ENCODE assay signal across 9 cellular contexts in the genomic region with DNA sequence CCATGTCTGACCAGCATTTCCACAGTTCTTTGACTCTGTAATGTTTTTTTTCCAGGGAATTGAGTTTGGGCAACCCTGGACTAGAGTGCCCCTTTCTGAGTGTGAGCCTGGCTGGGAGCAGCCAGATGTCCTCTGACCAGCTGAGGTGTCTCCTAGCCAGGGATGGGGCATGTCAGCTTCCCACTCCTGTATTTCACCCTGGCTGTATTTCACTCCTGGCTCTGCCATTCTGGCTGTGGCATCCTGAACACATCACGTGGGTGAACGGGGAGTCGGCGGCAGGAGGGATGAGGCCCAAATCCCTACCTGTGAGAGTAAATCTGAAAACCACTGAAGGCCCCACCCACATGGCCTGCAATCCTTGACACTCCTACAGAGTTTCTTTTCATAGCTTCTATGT. TPM values are rescaled to one million over a fixed set of nuclear protein-coding genes. Genes with fewer than 3 reads are reported as not detected.
DNase-seq lines count a peak whose midpoint lies in the region; ATAC-seq and TF ChIP-seq lines count a peak whose summit lies in the region.
"Had no signal": no experiment of that assay in that cellular context is flagged by ENCODE, and none has a peak within 500 bp of the region (broad histone marks: within the 10 kb centered on the region; RNA-seq: fewer than 3 reads in every experiment).

No MANE protein-coding gene starts in this region.

- peak overlapping the region in 8 of 10 donors; percentile 24 to 92 (median 65) for H3K27ac ChIP-seq in heart right ventricle
- peak overlapping the region; percentile 79 for H3K27ac ChIP-seq in vagina
- H3K27ac ChIP-seq: SK-N-MC had no signal

- no peak for ATAC-seq in heart right ventricle
- ATAC-seq in naive thymus-derived CD8-positive, alpha-beta T cell: no peak

- no peak for DNase-seq in heart right ventricle
- no peak for DNase-seq in cardiac septum (ENCODE audit: low spot score)
- DNase-seq in naive thymus-derived CD8-positive, alpha-beta T cell: no peak
- no peak for DNase-seq in vagina (ENCODE audit: extremely low spot score in 2 of 2)
- DNase-seq in DMS153 treated with DMSO at 0.1 percent for 48 hours (lab: John Stamatoyannopoulos, UW; ENCODE audit: unreplicated experiment): no peak
- DNase-seq in osteocyte (ENCODE audit: extremely low spot score, unreplicated experiment): no peak
- no peak for DNase-seq in globus pallidus (ENCODE audit: low spot score)

- H3K4me3 ChIP-seq in heart right ventricle (peak overlapping the region in 1 of 10 donors; percentile 5), vagina (no peak overlapping the region)

- no peak for TF ChIP-seq POLR2A in vagina (IDR thresholded peaks at IDR 0.05)

- H3K27me3 Mint-ChIP-seq in brain (no peaks in the 10 kb centered on the region), osteocyte (ENCODE audit: unreplicated experiment) (no peaks in the 10 kb centered on the region)
- H3K27me3 Mint-ChIP-seq in naive thymus-derived CD8-positive, alpha-beta T cell: no peaks in the 10 kb centered on the region

- H3K9me3 Mint-ChIP-seq in brain (no peaks in the 10 kb centered on the region), osteocyte (ENCODE audit: unreplicated experiment) (no peaks in the 10 kb centered on the region)
- no peaks in the 10 kb centered on the region for H3K9me3 Mint-ChIP-seq in naive thymus-derived CD8-positive, alpha-beta T cell

- H3K36me3 Mint-ChIP-seq in brain: peaks cover 11% of the 10 kb centered on the region
- peaks cover 0 to 3% (median 1%) of the 10 kb centered on the region in 3 donors for H3K36me3 Mint-ChIP-seq in naive thymus-derived CD8-positive, alpha-beta T cell
- no peaks in the 10 kb centered on the region for H3K36me3 Mint-ChIP-seq in osteocyte (ENCODE audit: unreplicated experiment)

- H3K27me3 ChIP-seq in heart right ventricle (no peaks in the 10 kb centered on the region), vagina (no peaks in the 10 kb centered on the region)

- H3K27ac Mint-ChIP-seq in brain (peak overlapping the region; percentile 4 to 95 (median 76)), osteocyte (ENCODE audit: unreplicated experiment) (no peak overlapping the region)
- H3K27ac Mint-ChIP-seq in naive thymus-derived CD8-positive, alpha-beta T cell: peak overlapping the region; percentile 98 to 100 (median 98)

- WGBS in heart right ventricle, 2 donors: 40 to 52% methylated on average over 4 of the region's 4 CpGs

- POLR2A ChIA-PET in naive thymus-derived CD8-positive, alpha-beta T cell (lab: Charles Lee): interaction anchor here (0.9 to 10.8 kb wide), 30 partner anchors 9 to 228 kb away, joined by 3 to 156 read pairs (median 8); a partner anchor contains a TSS

- TF ChIP-seq CTCF in heart right ventricle (IDR thresholded peaks at IDR 0.05) (no peak), brain (conservative IDR thresholded peaks at IDR 0.05) (no peak), vagina (IDR thresholded peaks at IDR 0.05) (no peak), osteocyte (IDR thresholded peaks at IDR 0.05) (no peak)

- no peaks in the 10 kb centered on the region for H3K9me3 ChIP-seq in heart right ventricle
- no peaks in the 10 kb centered on the region for H3K9me3 ChIP-seq in vagina

- intact Hi-C loops in heart right ventricle (cut with DNase I) (loop anchor here in 9 of 10 donors (1.0 to 10.0 kb wide), 15 partner anchors 50 to 223 kb away; a partner anchor contains a TSS), cardiac septum (cut with DNase I) (loop anchor here (2.0 to 5.0 kb wide), 4 partner anchors 78 to 223 kb away; a partner anchor contains a TSS), vagina (cut with DNase I) (loop anchor here (5.0 kb wide), 1 partner anchor 133 kb away; no protein-coding TSS in a partner anchor)

- H3K36me3 ChIP-seq in heart right ventricle (peaks cover 0 to 44% (median 9%) of the 10 kb centered on the region in 9 donors), vagina (peaks cover 0 to 13% of the 10 kb centered on the region in 2 donors)

- H3K4me3 Mint-ChIP-seq in brain (no peak overlapping the region), osteocyte (ENCODE audit: unreplicated experiment) (no peak overlapping the region)
- peak overlapping the region; percentile 66 to 91 (median 84) for H3K4me3 Mint-ChIP-seq in naive thymus-derived CD8-positive, alpha-beta T cell

- H3K4me1 ChIP-seq in heart right ventricle (peaks cover 11 to 83% (median 39%) of the 10 kb centered on the region in 9 donors), vagina (peaks cover 37% of the 10 kb centered on the region)

- peaks cover 34% of the 10 kb centered on the region for H3K4me1 Mint-ChIP-seq in brain
- peaks cover 56 to 99% (median 95%) of the 10 kb centered on the region in 4 donors for H3K4me1 Mint-ChIP-seq in naive thymus-derived CD8-positive, alpha-beta T cell
- peaks cover 31% of the 10 kb centered on the region for H3K4me1 Mint-ChIP-seq in osteocyte (ENCODE audit: unreplicated experiment)

RNA-seq across cellular contexts. Expression of a gene that starts 31.3 kb away (rescaled TPM):
- total RNA-seq in heart right ventricle (1 to 10 TPM; 2.6 to 4.5 (median 3.3) TPM), cardiac septum (3.0 TPM), vagina (1.5 TPM), osteocyte (8.3 and 10.3 TPM in 2 replicates)
- polyA plus RNA-seq in heart right ventricle (1 to 10 TPM; 1.5 to 5.8 TPM), brain (ENCODE audit: insufficient read depth, low read depth, low replicate concordance) (6.4 TPM)
- total RNA-seq in naive thymus-derived CD8-positive, alpha-beta T cell: 10 to 100 TPM; 27.7 to 35.0 TPM
- 1 to 10 TPM; 3.8 to 6.2 (median 5.6) TPM for polyA plus RNA-seq in naive thymus-derived CD8-positive, alpha-beta T cell

RNA-seq across cellular contexts. Expression of a gene that starts 34.0 kb away (rescaled TPM):
- 10 to 100 TPM; 33.5 to 46.3 (median 38.1) TPM for total RNA-seq in heart right ventricle
- 10 to 100 TPM; 36.1 to 57.1 TPM for polyA plus RNA-seq in heart right ventricle
- 27.2 TPM for total RNA-seq in cardiac septum
- 140 TPM for polyA plus RNA-seq in brain (ENCODE audit: insufficient read depth, low read depth, low replicate concordance)
- 10 to 100 TPM; 81.8 to 85.0 TPM for total RNA-seq in naive thymus-derived CD8-positive, alpha-beta T cell
- 100 to 1,000 TPM; 177 to 209 (median 185) TPM for polyA plus RNA-seq in naive thymus-derived CD8-positive, alpha-beta T cell
- total RNA-seq in vagina: 24.6 TPM
- 26.4 and 28.3 TPM in 2 replicates for total RNA-seq in osteocyte

Comparison
In these comparisons a context has a peak if more than half of its experiments do, and no peak if none do; other contexts are left out.
1. H3K4me3 Mint-ChIP-seq: peak in naive thymus-derived CD8-positive, alpha-beta T cell (10 of 10); none in brain (0 of 5) and osteocyte (single experiment).